35 cellular contexts compared by ENCODE assay signal in genomic region chr4:71992571-71992970, GRCh38. TPM values are rescaled to one million over a fixed set of nuclear protein-coding genes. Genes with fewer than 3 reads are reported as not detected.
A peak's percentile ranks its signal among the peaks of the same experiment; 100 is the strongest.
DNase-seq lines count a peak whose midpoint lies in the region; ATAC-seq, FAIRE-seq and TF ChIP-seq lines count a peak whose summit lies in the region.
"Had no signal": no experiment of that assay in that cellular context is flagged by ENCODE, and none has a peak within 500 bp of the region (broad histone marks: within the 10 kb centered on the region; RNA-seq: fewer than 3 reads in every experiment).

No MANE protein-coding gene starts in this region.

- peaks cover 0 to 30% (median 14%) of the 10 kb centered on the region in 12 donors for H3K9me3 ChIP-seq in heart left ventricle
- H3K9me3 ChIP-seq: colonic mucosa had no signal

- ATAC-seq in heart left ventricle (no peak), omental fat pad (ENCODE audit: low FRiP score) (no peak)
- ATAC-seq: mucosa of descending colon; natural killer cell treated with Interleukin-12 subunit alpha and Interleukin-12 subunit beta and Interleukin-15 and Interleukin-18, amount 100 ng/mL, for 72 hours; stimulated activated memory B cell treated with anti-CD40 and anti-IgM and Interleukin-4, amounts not matched to agents 10 μg/mL and 1 μg/mL and 100 μg/mL, for 72 hours; T-cell had no signal

- FAIRE-seq in RCC 7860 (lab: Jason Lieb, UNC), result no peak

- H3K27me3 ChIP-seq in heart left ventricle, result no peaks in the 10 kb centered on the region
- H3K27me3 ChIP-seq: BLaER1, colonic mucosa had no signal

- H3K27ac ChIP-seq in heart left ventricle, result no peak overlapping the region
- H3K27ac ChIP-seq: BLaER1, colonic mucosa had no signal

- no peaks in the 10 kb centered on the region for H3K36me3 ChIP-seq in heart left ventricle
- H3K36me3 ChIP-seq: BLaER1, colonic mucosa had no signal

- TF ChIP-seq CTCF in cardiac fibroblast (IDR thresholded peaks at IDR 0.05; ENCODE audit: low read depth, low read length) (no peak), heart left ventricle (IDR thresholded peaks at IDR 0.05) (no peak), omental fat pad (IDR thresholded peaks at IDR 0.05) (no peak)

- no peak overlapping the region for H3K4me3 ChIP-seq in cardiac fibroblast (replicated peaks in 1 of 2; ENCODE audit: low read depth in 2 of 2, low read length in 2 of 2)
- H3K4me3 ChIP-seq in heart left ventricle, result no peak overlapping the region
- H3K4me3 ChIP-seq: BLaER1, colonic mucosa, lung, mucosa of descending colon had no signal

- TF ChIP-seq POLR2A in heart left ventricle (IDR thresholded peaks at IDR 0.05), result no peak

- H3K4me1 ChIP-seq in heart left ventricle, result no peaks in the 10 kb centered on the region
- H3K4me1 ChIP-seq: BLaER1, colonic mucosa had no signal

- 25 to 40% (median 34%) methylated on average over 1 of the region's 1 CpG for whole genome bisulfite sequencing in heart left ventricle, 4 donors

- DNase-seq in RCC 7860 (ENCODE audit: low spot score), result peak; percentile 5
- DNase-seq in cardiac fibroblast (ENCODE audit: low read depth in 2 of 2), result peak; percentile 8 to 73
- DNase-seq in foreskin melanocyte, result peak; percentile 97
- DNase-seq in stromal cell of bone marrow (ENCODE audit: low read depth), result peak; percentile 0
- no peak for DNase-seq in heart left ventricle
- DNase-seq in activated naive CD4-positive, alpha-beta T cell (lab: John Stamatoyannopoulos, UW), result no peak
- no peak for DNase-seq in omental fat pad (ENCODE audit: low spot score)
- DNase-seq: activated CD4-positive, alpha-beta T cell treated with anti-CD3 and anti-CD28 coated beads, Interleukin-2, amount 10 ng/mL, durations not matched to agents 24 days and 14 days; activated effector memory CD4-positive, alpha-beta T cell treated with Interleukin-2 at 50 U/mL for 16 hours; activated naive CD8-positive, alpha-beta T cell treated with anti-CD3 and anti-CD28 coated beads, Interleukin-2, amount 10 ng/mL, durations not matched to agents 7 days and 5 days; activated T-cell treated with anti-CD3 and anti-CD28 coated beads, Interleukin-2, amount 50 U/mL, for 1 hour; colonic mucosa; COR-L47; DMS79; effector CD8-positive, alpha-beta T cell; erythroblast; GF-D8; mucosa of descending colon; NCI-H1092; NCI-H1694; NCI-H446; NCI-H82; substantia nigra; T-cell; trophoblast cell had no signal

- intact Hi-C loops in heart left ventricle (cut with DNase I), result no loop called here

RNA-seq across cellular contexts. Expression of gene NPFFR2, which starts 39.2 kb away (rescaled TPM):
- under 1 TPM in 1 of 9 donors, not detected in 8; 0.97 TPM for total RNA-seq in heart left ventricle
- not detected for polyA plus RNA-seq in heart left ventricle
- under 1 TPM in 1 of 4 donors, not detected in 3; 0.93 TPM for total RNA-seq in omental fat pad
- total RNA-seq: activated CD4-positive, alpha-beta T cell treated with anti-CD3 and anti-CD28 coated beads, Interleukin-2, amount 10 ng/mL, durations not matched to agents 24 days and 14 days; activated CD8-positive, alpha-beta memory T cell treated with anti-CD3 and anti-CD28 coated beads for 36 hours; activated naive CD8-positive, alpha-beta T cell treated with anti-CD3 and anti-CD28 coated beads, Interleukin-2, amount 10 ng/mL, durations not matched to agents 7 days and 5 days; colonic mucosa; HT-29; lung; mucosa of descending colon; natural killer cell treated with Interleukin-12 subunit alpha and Interleukin-12 subunit beta and Interleukin-15 and Interleukin-18, amount 100 ng/mL, for 72 hours; osteocyte; RPMI7951; skeletal muscle tissue; T-cell had no signal
- polyA plus RNA-seq: AG04450, lung had no signal

Comparison
In these comparisons a context has a peak if more than half of its experiments do, and no peak if none do; other contexts are left out.
1. DNase-seq: peak in RCC 7860 (single experiment), cardiac fibroblast (2 of 2), foreskin melanocyte (single experiment) and stromal cell of bone marrow (single experiment); none in heart left ventricle (0 of 5), activated naive CD4-positive, alpha-beta T cell (0 of 4) and omental fat pad (single experiment).